In genomic region chr5:43227655-43228054, GRCh38 we compare ENCODE assay signal across 1 cellular context.
TF ChIP-seq lines count a peak whose summit lies in the region.

No MANE protein-coding gene starts in this region.

TF ChIP-seq in HEK293T, 16 proteins besides CTCF, POLR2A, EP300 and RAD21 (continued from another document):
- TF ChIP-seq HDGF (IDR thresholded peaks at IDR 0.05; ENCODE audit: borderline replicate concordance) = no peak
- TF ChIP-seq CTBP1 (IDR thresholded peaks at IDR 0.05; ENCODE audit: borderline replicate concordance) = no peak
